In the genomic region with DNA sequence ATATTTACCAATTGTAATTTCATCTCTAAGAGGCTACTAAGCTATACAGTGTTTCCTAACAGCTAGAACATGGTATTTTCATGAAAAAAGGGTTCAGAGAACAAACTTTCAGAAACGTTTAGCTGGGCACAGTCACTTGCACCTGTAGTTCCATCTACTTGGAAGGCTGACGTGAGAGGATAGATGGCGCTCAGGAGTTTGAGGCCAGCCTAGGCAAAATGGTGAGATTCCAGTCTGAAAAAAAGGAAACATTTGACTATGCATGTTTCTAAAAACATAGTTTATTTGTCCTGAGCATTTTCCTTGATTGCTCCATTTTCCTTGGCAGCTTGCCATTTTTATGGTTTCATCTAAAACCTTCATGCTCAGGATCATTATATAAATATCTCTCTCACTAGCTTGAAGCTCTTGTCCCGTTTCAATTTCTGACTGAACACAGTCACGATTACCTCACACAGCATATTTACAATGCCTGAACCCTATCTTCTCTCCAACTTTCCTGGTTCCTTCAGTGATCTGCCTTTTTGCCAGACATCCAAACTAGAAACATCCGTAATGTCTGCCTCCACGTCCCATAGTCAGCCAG, we compare ENCODE assay signal across 15 cellular contexts.
DNase-seq lines count a peak whose midpoint lies in the region; ATAC-seq and TF ChIP-seq lines count a peak whose summit lies in the region.
"Had no signal": no experiment of that assay in that cellular context is flagged by ENCODE, and none has a peak within 500 bp of the region (broad histone marks: within the 10 kb centered on the region; RNA-seq: fewer than 3 reads in every experiment).

No MANE protein-coding gene starts in this region.

- H3K9me3 Mint-ChIP-seq in activated naive CD4-positive, alpha-beta T cell treated with anti-CD3 and anti-CD28 coated beads, Interleukin-2, amount 10 ng/mL, durations not matched to agents 7 days and 5 days, result no peaks in the 10 kb centered on the region
- H3K9me3 Mint-ChIP-seq: CD8-positive, alpha-beta T cell had no signal

- H3K4me1 ChIP-seq in HCT116 (ENCODE audit: control insufficient read depth in 1 of 2, insufficient read depth in 2 of 2, low read length in 2 of 2), result no peaks in the 10 kb centered on the region

- no peak overlapping the region for H3K4me3 Mint-ChIP-seq in activated naive CD4-positive, alpha-beta T cell treated with anti-CD3 and anti-CD28 coated beads, Interleukin-2, amount 10 ng/mL, durations not matched to agents 7 days and 5 days
- H3K4me3 Mint-ChIP-seq: CD8-positive, alpha-beta T cell had no signal

- no peak overlapping the region for H3K27ac Mint-ChIP-seq in activated naive CD4-positive, alpha-beta T cell treated with anti-CD3 and anti-CD28 coated beads, Interleukin-2, amount 10 ng/mL, durations not matched to agents 7 days and 5 days
- H3K27ac Mint-ChIP-seq: CD8-positive, alpha-beta T cell had no signal

- H3K36me3 Mint-ChIP-seq in activated naive CD4-positive, alpha-beta T cell treated with anti-CD3 and anti-CD28 coated beads, Interleukin-2, amount 10 ng/mL, durations not matched to agents 7 days and 5 days, result peaks cover 2% of the 10 kb centered on the region

- H2AFZ ChIP-seq in HCT116 (ENCODE audit: low read depth, low read length, poor library complexity, severe bottlenecking), result no peak overlapping the region

- H3K79me2 ChIP-seq in HCT116 (ENCODE audit: insufficient read depth, low read length), result no peaks in the 10 kb centered on the region

- no peaks in the 10 kb centered on the region for H3K36me3 ChIP-seq in HCT116 (ENCODE audit: control insufficient read depth in 1 of 2, insufficient read depth in 2 of 2, low read length in 2 of 2)

- in situ Hi-C loops in astrocyte of the cerebellum (cut with HindIII; ENCODE audit: low sequenced_read_pairs), result loop anchor here (25.0 kb wide), 1 partner anchor 454 kb away; no protein-coding TSS in a partner anchor

- CTCF ChIA-PET in HCT116 (lab: Charles Lee), result interaction anchor here (1.7 to 2.1 kb wide), 3 partner anchors 8 to 11 kb away, joined by 4 to 12 read pairs (median 6); no protein-coding TSS in a partner anchor
- CTCF ChIA-PET in activated naive CD4-positive, alpha-beta T cell treated with anti-CD3 and anti-CD28 coated beads, Interleukin-2, amount 10 ng/mL, durations not matched to agents 7 days and 5 days (lab: Charles Lee), result interaction anchor here (2.2 kb wide), 1 partner anchor 10 kb away, joined by 14 read pairs; no protein-coding TSS in a partner anchor

- no peaks in the 10 kb centered on the region for H3K4me1 Mint-ChIP-seq in activated naive CD4-positive, alpha-beta T cell treated with anti-CD3 and anti-CD28 coated beads, Interleukin-2, amount 10 ng/mL, durations not matched to agents 7 days and 5 days

- H3K9me2 ChIP-seq in HCT116 (ENCODE audit: insufficient read depth), result no peaks in the 10 kb centered on the region

- no peak for TF ChIP-seq POLR2A in HCT116 (IDR thresholded peaks at IDR 0.05; ENCODE audit: borderline replicate concordance, extremely low read depth, insufficient read depth, insufficient read length)

- H3K4me2 ChIP-seq in HCT116 (ENCODE audit: low read length), result no peak overlapping the region
- H3K4me2 ChIP-seq: smooth muscle cell had no signal

- no peaks in the 10 kb centered on the region for H4K20me1 ChIP-seq in HCT116 (ENCODE audit: insufficient read depth)

- TF ChIP-seq RAD21 in HCT116 (IDR thresholded peaks at IDR 0.05; ENCODE audit: low read depth), result 0 out of 2 replicates have a peak, but pooled peaks have one; percentile 12

- RAD21 ChIA-PET in HCT116 (lab: Charles Lee; ENCODE audit: low non-redundant PET in 1 of 2, low total read pairs in 2 of 2, uncharacterized antibody in 2 of 2, unreplicated experiment in 2 of 2), result no interaction called here

- TF ChIP-seq CTCF in HCT116 (IDR thresholded peaks at IDR 0.05 in 2 of 3, conservative IDR thresholded peaks at IDR 0.05 in 1 of 3; ENCODE audit: borderline replicate concordance in 1 of 3, insufficient read depth in 1 of 3, low read depth in 2 of 3, low read length in 2 of 3) (no peak; a peak in 1 of 6 replicates), astrocyte of the cerebellum (IDR thresholded peaks at IDR 0.05; ENCODE audit: low read depth, low read length, missing control alignments) (no peak)

- no peak overlapping the region for H3K27ac ChIP-seq in HCT116 (ENCODE audit: low read depth, low read length)
- H3K27ac ChIP-seq: stomach had no signal

- no peaks in the 10 kb centered on the region for H3K27me3 ChIP-seq in HCT116 (ENCODE audit: insufficient read depth, low read length)
- H3K27me3 ChIP-seq: stomach had no signal

- no peaks in the 10 kb centered on the region for H3K27me3 Mint-ChIP-seq in activated naive CD4-positive, alpha-beta T cell treated with anti-CD3 and anti-CD28 coated beads, Interleukin-2, amount 10 ng/mL, durations not matched to agents 7 days and 5 days

- intact Hi-C loops in HCT116 (cut with micrococcal nuclease), result loop anchor here (10.0 kb wide), 1 partner anchor 303 kb away; no protein-coding TSS in a partner anchor

- no peak for ATAC-seq in HCT116
- no peak for ATAC-seq in HG03139 (IDR thresholded peaks at IDR 0.05; ENCODE audit: unreplicated experiment)
- ATAC-seq: CD8-positive, alpha-beta T cell had no signal

- BruUV-seq in HCT116 (replicated peaks; lab: Mats Ljungman, UMichigan), result no TSS peak

- H3K4me3 ChIP-seq in HCT116 (replicated peaks in 1 of 2; ENCODE audit: low read depth in 1 of 2, low read length in 2 of 2), result no peak overlapping the region
- no peak overlapping the region for H3K4me3 ChIP-seq in astrocyte of the cerebellum (ENCODE audit: low read depth, low read length)
- H3K4me3 ChIP-seq: smooth muscle cell, stomach had no signal

- no peaks in the 10 kb centered on the region for H3K9me3 ChIP-seq in HCT116 (ENCODE audit: control insufficient read depth in 1 of 2, insufficient read depth in 1 of 2, low read depth in 1 of 2, low read length in 2 of 2)
- H3K9me3 ChIP-seq: stomach had no signal

- DNase-seq in HCT116 (ENCODE audit: low read depth, low spot score) (no peak), astrocyte of the cerebellum (ENCODE audit: low read depth) (peak; percentile 65), fibroblast of peridontal ligament (ENCODE audit: extremely low read depth) (peak; percentile 99), smooth muscle cell of the brain vasculature (ENCODE audit: low read depth, low spot score) (peak; percentile 65), MV-4-11 (lab: John Stamatoyannopoulos, UW) (no peak)
- no peak for DNase-seq in activated naive CD4-positive, alpha-beta T cell treated with anti-CD3 and anti-CD28 coated beads, Interleukin-2, amount 10 ng/mL, durations not matched to agents 7 days and 5 days
- DNase-seq: activated CD4-positive, alpha-beta T cell treated with anti-CD3 and anti-CD28 coated beads for 4 hours; CD8-positive, alpha-beta T cell; NCI-H1436 treated with DMSO at 0.1 percent for 48 hours; NCI-H226; nucleus accumbens; SIG-M5; stomach had no signal

- H3K9ac ChIP-seq in HCT116 (ENCODE audit: low read length), result no peak overlapping the region

- POLR2A ChIA-PET in HCT116 (lab: Charles Lee), result no interaction called here

TF ChIP-seq in HCT116, 20 proteins besides CTCF, POLR2A, EP300 and RAD21:
- no peak for TF ChIP-seq EZH2 (IDR thresholded peaks at IDR 0.05)
- no peak for TF ChIP-seq SRF (IDR thresholded peaks at IDR 0.05; ENCODE audit: low read depth)
- no peak for TF ChIP-seq EGR1 (IDR thresholded peaks at IDR 0.05; ENCODE audit: low read depth)
- no peak for TF ChIP-seq SIN3A (IDR thresholded peaks at IDR 0.05; ENCODE audit: low read depth)
- no peak for TF ChIP-seq EZH2phosphoT487 (IDR thresholded peaks at IDR 0.05; ENCODE audit: borderline replicate concordance)
- TF ChIP-seq TCF7L2 (IDR thresholded peaks at IDR 0.05; ENCODE audit: borderline replicate concordance, extremely low read depth, insufficient read depth, insufficient read length), result no peak
- TF ChIP-seq, protein P1, sequence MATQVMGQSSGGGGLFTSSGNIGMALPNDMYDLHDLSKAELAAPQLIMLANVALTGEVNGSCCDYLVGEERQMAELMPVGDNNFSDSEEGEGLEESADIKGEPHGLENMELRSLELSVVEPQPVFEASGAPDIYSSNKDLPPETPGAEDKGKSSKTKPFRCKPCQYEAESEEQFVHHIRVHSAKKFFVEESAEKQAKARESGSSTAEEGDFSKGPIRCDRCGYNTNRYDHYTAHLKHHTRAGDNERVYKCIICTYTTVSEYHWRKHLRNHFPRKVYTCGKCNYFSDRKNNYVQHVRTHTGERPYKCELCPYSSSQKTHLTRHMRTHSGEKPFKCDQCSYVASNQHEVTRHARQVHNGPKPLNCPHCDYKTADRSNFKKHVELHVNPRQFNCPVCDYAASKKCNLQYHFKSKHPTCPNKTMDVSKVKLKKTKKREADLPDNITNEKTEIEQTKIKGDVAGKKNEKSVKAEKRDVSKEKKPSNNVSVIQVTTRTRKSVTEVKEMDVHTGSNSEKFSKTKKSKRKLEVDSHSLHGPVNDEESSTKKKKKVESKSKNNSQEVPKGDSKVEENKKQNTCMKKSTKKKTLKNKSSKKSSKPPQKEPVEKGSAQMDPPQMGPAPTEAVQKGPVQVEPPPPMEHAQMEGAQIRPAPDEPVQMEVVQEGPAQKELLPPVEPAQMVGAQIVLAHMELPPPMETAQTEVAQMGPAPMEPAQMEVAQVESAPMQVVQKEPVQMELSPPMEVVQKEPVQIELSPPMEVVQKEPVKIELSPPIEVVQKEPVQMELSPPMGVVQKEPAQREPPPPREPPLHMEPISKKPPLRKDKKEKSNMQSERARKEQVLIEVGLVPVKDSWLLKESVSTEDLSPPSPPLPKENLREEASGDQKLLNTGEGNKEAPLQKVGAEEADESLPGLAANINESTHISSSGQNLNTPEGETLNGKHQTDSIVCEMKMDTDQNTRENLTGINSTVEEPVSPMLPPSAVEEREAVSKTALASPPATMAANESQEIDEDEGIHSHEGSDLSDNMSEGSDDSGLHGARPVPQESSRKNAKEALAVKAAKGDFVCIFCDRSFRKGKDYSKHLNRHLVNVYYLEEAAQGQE (IDR thresholded peaks at IDR 0.05; ENCODE audit: low read depth), result no peak
- no peak for TF ChIP-seq ZFX (IDR thresholded peaks at IDR 0.05)
- TF ChIP-seq, protein P2, sequence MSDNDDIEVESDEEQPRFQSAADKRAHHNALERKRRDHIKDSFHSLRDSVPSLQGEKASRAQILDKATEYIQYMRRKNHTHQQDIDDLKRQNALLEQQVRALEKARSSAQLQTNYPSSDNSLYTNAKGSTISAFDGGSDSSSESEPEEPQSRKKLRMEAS (IDR thresholded peaks at IDR 0.05), result no peak
- no peak for TF ChIP-seq FOSL1 (IDR thresholded peaks at IDR 0.05; ENCODE audit: low read depth)
- no peak for TF ChIP-seq POLR2AphosphoS5 (IDR thresholded peaks at IDR 0.05; ENCODE audit: low read depth, low read length)
- no peak for TF ChIP-seq JUND (IDR thresholded peaks at IDR 0.05)

Comparison
In these comparisons a context has a peak if more than half of its experiments do, and no peak if none do; other contexts are left out.
1. DNase-seq: peak in astrocyte of the cerebellum (single experiment), fibroblast of peridontal ligament (single experiment) and smooth muscle cell of the brain vasculature (single experiment); none in HCT116 (single experiment), MV-4-11 (single experiment) and activated naive CD4-positive, alpha-beta T cell treated with anti-CD3 and anti-CD28 coated beads, Interleukin-2, amount 10 ng/mL, durations not matched to agents 7 days and 5 days (single experiment).